Comparison of ENCODE assay signal across 1 cellular context in the genomic region with DNA sequence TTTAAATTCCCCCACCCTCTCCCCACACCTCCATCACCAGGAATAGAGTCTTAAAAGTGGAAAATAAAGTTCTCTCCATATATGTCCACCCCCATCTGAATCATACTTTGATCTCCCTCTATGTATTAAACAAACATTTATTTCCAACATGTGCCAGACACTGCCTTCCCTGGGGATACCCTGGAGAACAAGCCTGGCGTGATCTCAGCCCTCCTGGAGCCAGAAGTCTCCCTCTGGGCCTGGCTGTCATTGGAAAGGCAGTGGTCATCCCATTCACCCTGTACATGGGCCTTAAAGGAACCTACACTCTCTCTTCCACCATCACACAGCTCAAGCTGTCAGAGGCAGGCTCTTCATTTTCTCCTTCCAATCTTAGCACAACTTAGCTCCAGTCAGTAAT.
TF ChIP-seq lines count a peak whose summit lies in the region.

No MANE protein-coding gene starts in this region.

TF ChIP-seq in HCT116, 20 proteins besides CTCF, POLR2A, EP300 and RAD21:
- TF ChIP-seq YY1 (IDR thresholded peaks at IDR 0.05; ENCODE audit: extremely low read depth, insufficient replicate concordance, low read depth, low read length): no peak
- TF ChIP-seq SIN3A (IDR thresholded peaks at IDR 0.05; ENCODE audit: low read depth): no peak
- no peak for TF ChIP-seq EZH2 (IDR thresholded peaks at IDR 0.05)
- no peak for TF ChIP-seq ZFX (IDR thresholded peaks at IDR 0.05)
- no peak for TF ChIP-seq FOSL1 (IDR thresholded peaks at IDR 0.05; ENCODE audit: low read depth)
- TF ChIP-seq CEBPB (IDR thresholded peaks at IDR 0.05; ENCODE audit: low read depth): no peak
- no peak for TF ChIP-seq CBX3 (IDR thresholded peaks at IDR 0.05; ENCODE audit: low read depth)
- TF ChIP-seq SRF (IDR thresholded peaks at IDR 0.05; ENCODE audit: low read depth): no peak
- TF ChIP-seq EZH2phosphoT487 (IDR thresholded peaks at IDR 0.05; ENCODE audit: borderline replicate concordance): no peak
- TF ChIP-seq EGR1 (IDR thresholded peaks at IDR 0.05; ENCODE audit: low read depth): no peak
- TF ChIP-seq MAX (IDR thresholded peaks at IDR 0.05): no peak
- no peak for TF ChIP-seq ZNF274 (IDR thresholded peaks at IDR 0.05; ENCODE audit: low read depth, low read length)
- no peak for TF ChIP-seq POLR2AphosphoS5 (IDR thresholded peaks at IDR 0.05; ENCODE audit: low read depth, low read length)
- TF ChIP-seq, protein P1, sequence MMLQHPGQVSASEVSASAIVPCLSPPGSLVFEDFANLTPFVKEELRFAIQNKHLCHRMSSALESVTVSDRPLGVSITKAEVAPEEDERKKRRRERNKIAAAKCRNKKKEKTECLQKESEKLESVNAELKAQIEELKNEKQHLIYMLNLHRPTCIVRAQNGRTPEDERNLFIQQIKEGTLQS (IDR thresholded peaks at IDR 0.05): no peak
- TF ChIP-seq SP1 (IDR thresholded peaks at IDR 0.05; ENCODE audit: low read depth): no peak
